ENCODE assay signal across 1 cellular context in genomic region chr20:50038574-50038991, GRCh38.
TF ChIP-seq lines count a peak whose summit lies in the region.

No MANE protein-coding gene starts in this region.

TF ChIP-seq in HepG2, 621 proteins besides CTCF, POLR2A, EP300 and RAD21 (continued from another document and continues in another):
- TF ChIP-seq FOSL2 (CRISPR knock-in tag; IDR thresholded peaks at IDR 0.05) = no peak; the same call in 1 of the 2 replicates
- TF ChIP-seq HDAC2 (CRISPR knock-in tag; IDR thresholded peaks at IDR 0.05) = 0 out of 2 replicates have a peak, but pooled peaks have one; percentile 24
- no peak for TF ChIP-seq BRF2 (CRISPR knock-in tag; IDR thresholded peaks at IDR 0.05)
- TF ChIP-seq, protein P1, sequence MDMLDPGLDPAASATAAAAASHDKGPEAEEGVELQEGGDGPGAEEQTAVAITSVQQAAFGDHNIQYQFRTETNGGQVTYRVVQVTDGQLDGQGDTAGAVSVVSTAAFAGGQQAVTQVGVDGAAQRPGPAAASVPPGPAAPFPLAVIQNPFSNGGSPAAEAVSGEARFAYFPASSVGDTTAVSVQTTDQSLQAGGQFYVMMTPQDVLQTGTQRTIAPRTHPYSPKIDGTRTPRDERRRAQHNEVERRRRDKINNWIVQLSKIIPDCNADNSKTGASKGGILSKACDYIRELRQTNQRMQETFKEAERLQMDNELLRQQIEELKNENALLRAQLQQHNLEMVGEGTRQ (IDR thresholded peaks at IDR 0.05; ENCODE audit: low read depth, low read length) = no peak
- TF ChIP-seq, protein P1 (CRISPR knock-in tag; IDR thresholded peaks at IDR 0.05; ENCODE audit: borderline replicate concordance) = no peak
- no peak for TF ChIP-seq LCORL (IDR thresholded peaks at IDR 0.05)
- peak; percentile 41; the same call in 1 of the 2 replicates for TF ChIP-seq LCORL (CRISPR knock-in tag; IDR thresholded peaks at IDR 0.05)
- no peak for TF ChIP-seq PAWR (CRISPR knock-in tag; IDR thresholded peaks at IDR 0.05; ENCODE audit: borderline replicate concordance)
- TF ChIP-seq ZNF207 (IDR thresholded peaks at IDR 0.05; ENCODE audit: borderline replicate concordance) = no peak
- no peak for TF ChIP-seq NONO (IDR thresholded peaks at IDR 0.05)
- TF ChIP-seq NONO (CRISPR knock-in tag; conservative IDR thresholded peaks at IDR 0.05) = no peak
- no peak for TF ChIP-seq ZFY (CRISPR knock-in tag; IDR thresholded peaks at IDR 0.05)
- TF ChIP-seq ZNF761 (CRISPR knock-in tag; conservative IDR thresholded peaks at IDR 0.05) = 0 out of 2 replicates have a peak, but pooled peaks have one; percentile 59
- TF ChIP-seq, protein P2, sequence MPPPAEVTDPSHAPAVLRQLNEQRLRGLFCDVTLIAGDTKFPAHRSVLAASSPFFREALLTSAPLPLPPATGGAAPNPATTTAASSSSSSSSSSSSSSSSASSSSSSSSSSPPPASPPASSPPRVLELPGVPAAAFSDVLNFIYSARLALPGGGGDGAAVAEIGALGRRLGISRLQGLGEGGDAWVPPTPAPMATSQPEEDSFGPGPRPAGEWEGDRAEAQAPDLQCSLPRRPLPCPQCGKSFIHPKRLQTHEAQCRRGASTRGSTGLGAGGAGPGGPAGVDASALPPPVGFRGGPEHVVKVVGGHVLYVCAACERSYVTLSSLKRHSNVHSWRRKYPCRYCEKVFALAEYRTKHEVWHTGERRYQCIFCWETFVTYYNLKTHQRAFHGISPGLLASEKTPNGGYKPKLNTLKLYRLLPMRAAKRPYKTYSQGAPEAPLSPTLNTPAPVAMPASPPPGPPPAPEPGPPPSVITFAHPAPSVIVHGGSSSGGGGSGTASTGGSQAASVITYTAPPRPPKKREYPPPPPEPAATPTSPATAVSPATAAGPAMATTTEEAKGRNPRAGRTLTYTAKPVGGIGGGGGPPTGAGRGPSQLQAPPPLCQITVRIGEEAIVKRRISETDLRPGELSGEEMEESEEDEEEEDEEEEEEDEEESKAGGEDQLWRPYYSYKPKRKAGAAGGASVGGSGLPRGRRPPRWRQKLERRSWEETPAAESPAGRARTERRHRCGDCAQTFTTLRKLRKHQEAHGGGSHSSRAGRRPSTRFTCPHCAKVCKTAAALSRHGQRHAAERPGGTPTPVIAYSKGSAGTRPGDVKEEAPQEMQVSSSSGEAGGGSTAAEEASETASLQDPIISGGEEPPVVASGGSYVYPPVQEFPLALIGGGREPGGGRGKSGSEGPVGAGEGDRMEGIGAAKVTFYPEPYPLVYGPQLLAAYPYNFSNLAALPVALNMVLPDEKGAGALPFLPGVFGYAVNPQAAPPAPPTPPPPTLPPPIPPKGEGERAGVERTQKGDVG (CRISPR knock-in tag; IDR thresholded peaks at IDR 0.05; ENCODE audit: borderline replicate concordance) = no peak
- no peak for TF ChIP-seq KAT7 (CRISPR knock-in tag; IDR thresholded peaks at IDR 0.05; ENCODE audit: borderline replicate concordance)
- peak; percentile 52 for TF ChIP-seq ZNF263 (CRISPR knock-in tag; IDR thresholded peaks at IDR 0.05)
- TF ChIP-seq, protein P3, sequence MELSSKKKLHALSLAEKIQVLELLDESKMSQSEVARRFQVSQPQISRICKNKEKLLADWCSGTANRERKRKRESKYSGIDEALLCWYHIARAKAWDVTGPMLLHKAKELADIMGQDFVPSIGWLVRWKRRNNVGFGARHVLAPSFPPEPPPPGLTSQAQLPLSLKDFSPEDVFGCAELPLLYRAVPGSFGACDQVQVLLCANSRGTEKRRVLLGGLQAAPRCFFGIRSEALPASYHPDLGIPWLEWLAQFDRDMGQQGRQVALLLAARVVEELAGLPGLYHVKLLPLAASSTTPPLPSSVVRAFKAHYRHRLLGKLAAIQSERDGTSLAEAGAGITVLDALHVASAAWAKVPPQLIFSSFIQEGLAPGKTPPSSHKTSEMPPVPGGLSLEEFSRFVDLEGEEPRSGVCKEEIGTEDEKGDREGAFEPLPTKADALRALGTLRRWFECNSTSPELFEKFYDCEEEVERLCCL (CRISPR knock-in tag; IDR thresholded peaks at IDR 0.05; ENCODE audit: borderline replicate concordance) = no peak
- TF ChIP-seq CBFB (CRISPR knock-in tag; IDR thresholded peaks at IDR 0.05) = no peak
- TF ChIP-seq, protein P4, sequence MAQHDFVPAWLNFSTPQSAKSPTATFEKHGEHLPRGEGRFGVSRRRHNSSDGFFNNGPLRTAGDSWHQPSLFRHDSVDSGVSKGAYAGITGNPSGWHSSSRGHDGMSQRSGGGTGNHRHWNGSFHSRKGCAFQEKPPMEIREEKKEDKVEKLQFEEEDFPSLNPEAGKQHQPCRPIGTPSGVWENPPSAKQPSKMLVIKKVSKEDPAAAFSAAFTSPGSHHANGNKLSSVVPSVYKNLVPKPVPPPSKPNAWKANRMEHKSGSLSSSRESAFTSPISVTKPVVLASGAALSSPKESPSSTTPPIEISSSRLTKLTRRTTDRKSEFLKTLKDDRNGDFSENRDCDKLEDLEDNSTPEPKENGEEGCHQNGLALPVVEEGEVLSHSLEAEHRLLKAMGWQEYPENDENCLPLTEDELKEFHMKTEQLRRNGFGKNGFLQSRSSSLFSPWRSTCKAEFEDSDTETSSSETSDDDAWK (CRISPR knock-in tag; IDR thresholded peaks at IDR 0.05) = no peak
- TF ChIP-seq KDM4B (CRISPR knock-in tag; IDR thresholded peaks at IDR 0.05) = 0 out of 2 replicates have a peak, but pooled peaks have one; percentile 29
- no peak for TF ChIP-seq REL (CRISPR knock-in tag; conservative IDR thresholded peaks at IDR 0.05)
- peak; percentile 39; the same call in 1 of the 2 replicates for TF ChIP-seq NR2F6 (IDR thresholded peaks at IDR 0.05)
- peak; percentile 88 for TF ChIP-seq NR2F6 (CRISPR knock-in tag; IDR thresholded peaks at IDR 0.05)
- no peak for TF ChIP-seq NCOA2 (CRISPR knock-in tag; IDR thresholded peaks at IDR 0.05)
- no peak for TF ChIP-seq ZNF230 (CRISPR knock-in tag; IDR thresholded peaks at IDR 0.05)
- TF ChIP-seq, protein P5, sequence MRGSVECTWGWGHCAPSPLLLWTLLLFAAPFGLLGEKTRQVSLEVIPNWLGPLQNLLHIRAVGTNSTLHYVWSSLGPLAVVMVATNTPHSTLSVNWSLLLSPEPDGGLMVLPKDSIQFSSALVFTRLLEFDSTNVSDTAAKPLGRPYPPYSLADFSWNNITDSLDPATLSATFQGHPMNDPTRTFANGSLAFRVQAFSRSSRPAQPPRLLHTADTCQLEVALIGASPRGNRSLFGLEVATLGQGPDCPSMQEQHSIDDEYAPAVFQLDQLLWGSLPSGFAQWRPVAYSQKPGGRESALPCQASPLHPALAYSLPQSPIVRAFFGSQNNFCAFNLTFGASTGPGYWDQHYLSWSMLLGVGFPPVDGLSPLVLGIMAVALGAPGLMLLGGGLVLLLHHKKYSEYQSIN (CRISPR knock-in tag; IDR thresholded peaks at IDR 0.05; ENCODE audit: borderline replicate concordance) = no peak
- no peak for TF ChIP-seq ZSCAN30 (CRISPR knock-in tag; IDR thresholded peaks at IDR 0.05)
- TF ChIP-seq ZNF563 (CRISPR knock-in tag; IDR thresholded peaks at IDR 0.05) = no peak
- peak; percentile 51; the same call in 1 of the 2 replicates for TF ChIP-seq ZNF614 (CRISPR knock-in tag; IDR thresholded peaks at IDR 0.05; ENCODE audit: borderline replicate concordance)
- TF ChIP-seq ZMYM3 (CRISPR knock-in tag; IDR thresholded peaks at IDR 0.05) = peak; percentile 72; the same call in 1 of the 2 replicates
- no peak for TF ChIP-seq ZNF619 (CRISPR knock-in tag; IDR thresholded peaks at IDR 0.05)
- TF ChIP-seq TARDBP (CRISPR knock-in tag; IDR thresholded peaks at IDR 0.05) = no peak
- no peak for TF ChIP-seq ZNF543 (CRISPR knock-in tag; IDR thresholded peaks at IDR 0.05)
- no peak for TF ChIP-seq FOXC1 (CRISPR knock-in tag; IDR thresholded peaks at IDR 0.05; ENCODE audit: borderline replicate concordance)
- no peak for TF ChIP-seq ZNF318 (CRISPR knock-in tag; IDR thresholded peaks at IDR 0.05)
- TF ChIP-seq ZBTB8A (CRISPR knock-in tag; IDR thresholded peaks at IDR 0.05; ENCODE audit: borderline replicate concordance, low read depth) = no peak
- TF ChIP-seq MZF1 (CRISPR knock-in tag; IDR thresholded peaks at IDR 0.05; ENCODE audit: borderline replicate concordance) = no peak
- no peak for TF ChIP-seq MTF2 (CRISPR knock-in tag; IDR thresholded peaks at IDR 0.05; ENCODE audit: borderline replicate concordance)
- peak; percentile 70 for TF ChIP-seq HMG20B (CRISPR knock-in tag; conservative IDR thresholded peaks at IDR 0.05)
- TF ChIP-seq, protein P6, sequence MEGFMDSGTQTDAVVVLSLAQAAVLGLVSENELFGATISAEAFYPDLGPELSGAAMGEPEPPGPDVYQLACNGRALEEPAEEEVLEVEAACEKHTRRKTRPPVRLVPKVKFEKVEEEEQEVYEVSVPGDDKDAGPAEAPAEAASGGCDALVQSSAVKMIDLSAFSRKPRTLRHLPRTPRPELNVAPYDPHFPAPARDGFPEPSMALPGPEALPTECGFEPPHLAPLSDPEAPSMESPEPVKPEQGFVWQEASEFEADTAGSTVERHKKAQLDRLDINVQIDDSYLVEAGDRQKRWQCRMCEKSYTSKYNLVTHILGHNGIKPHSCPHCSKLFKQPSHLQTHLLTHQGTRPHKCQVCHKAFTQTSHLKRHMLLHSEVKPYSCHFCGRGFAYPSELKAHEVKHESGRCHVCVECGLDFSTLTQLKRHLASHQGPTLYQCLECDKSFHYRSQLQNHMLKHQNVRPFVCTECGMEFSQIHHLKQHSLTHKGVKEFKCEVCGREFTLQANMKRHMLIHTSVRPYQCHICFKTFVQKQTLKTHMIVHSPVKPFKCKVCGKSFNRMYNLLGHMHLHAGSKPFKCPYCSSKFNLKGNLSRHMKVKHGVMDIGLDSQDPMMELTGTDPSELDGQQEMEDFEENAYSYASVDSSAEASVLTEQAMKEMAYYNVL (CRISPR knock-in tag; IDR thresholded peaks at IDR 0.05; ENCODE audit: borderline replicate concordance) = no peak; the same call in 1 of the 2 replicates
- no peak for TF ChIP-seq CHD2 (IDR thresholded peaks at IDR 0.05; ENCODE audit: low read depth, low read length)
- TF ChIP-seq ETV5 (CRISPR knock-in tag; IDR thresholded peaks at IDR 0.05; ENCODE audit: borderline replicate concordance) = 0 out of 2 replicates have a peak, but pooled peaks have one; percentile 25
- TF ChIP-seq ZNF205 (CRISPR knock-in tag; IDR thresholded peaks at IDR 0.05) = peak; percentile 66; the same call in 1 of the 2 replicates
